10 cellular contexts compared by ENCODE assay signal in the genomic region with DNA sequence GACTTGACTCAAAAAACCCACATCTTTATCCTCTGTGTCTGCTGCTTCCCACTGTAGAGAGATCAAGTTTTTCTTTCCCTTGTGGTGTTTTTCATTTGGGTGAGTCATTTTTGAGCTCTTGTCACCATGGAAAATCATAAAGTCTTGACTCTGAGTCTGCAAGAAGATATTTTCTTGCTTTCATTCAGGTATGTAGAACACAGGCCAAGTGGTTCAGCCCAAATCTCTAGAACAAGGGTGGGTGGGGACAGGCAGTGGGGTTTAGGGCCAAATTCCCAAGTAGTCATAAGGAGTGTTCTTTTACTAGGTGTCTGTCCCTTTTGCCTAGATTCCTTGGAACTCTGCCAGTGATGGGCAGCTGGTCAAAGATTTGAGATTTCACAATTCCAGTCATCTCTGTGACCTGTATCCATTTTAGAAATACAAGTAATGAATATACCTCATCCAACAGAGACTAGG. TPM values are rescaled to one million over a fixed set of nuclear protein-coding genes. Genes with fewer than 3 reads are reported as not detected.
DNase-seq lines count a peak whose midpoint lies in the region; ATAC-seq and TF ChIP-seq lines count a peak whose summit lies in the region.
"Had no signal": no experiment of that assay in that cellular context is flagged by ENCODE, and none has a peak within 500 bp of the region (broad histone marks: within the 10 kb centered on the region; RNA-seq: fewer than 3 reads in every experiment).

No MANE protein-coding gene starts in this region.

- CTCF ChIA-PET in activated CD4-positive, alpha-beta memory T cell treated with anti-CD3 and anti-CD28 coated beads for 36 hours (lab: Charles Lee), result no interaction called here

- no peak for TF ChIP-seq EP300 in stomach (IDR thresholded peaks at IDR 0.05)

- no peaks in the 10 kb centered on the region for H3K27me3 ChIP-seq in stomach

- no peak overlapping the region for H3K4me3 ChIP-seq in stomach
- H3K4me3 ChIP-seq: GM12878 had no signal

- no peaks in the 10 kb centered on the region for H3K36me3 ChIP-seq in stomach

- no peak for ATAC-seq in HG02571 (IDR thresholded peaks at IDR 0.05; ENCODE audit: unreplicated experiment)
- ATAC-seq: GM12878 had no signal

- TF ChIP-seq POLR2A in stomach (IDR thresholded peaks at IDR 0.05), result no peak

- POLR2A ChIA-PET in activated CD4-positive, alpha-beta memory T cell treated with anti-CD3 and anti-CD28 coated beads for 36 hours (lab: Charles Lee), result no interaction called here

- peak; percentile 12 for DNase-seq in H4 (ENCODE audit: low spot score)
- peak; percentile 83 for DNase-seq in glomerular visceral epithelial cell (ENCODE audit: extremely low spot score)
- no peak for DNase-seq in stomach
- no peak for DNase-seq in activated CD4-positive, alpha-beta memory T cell treated with anti-CD3 and anti-CD28 coated beads for 36 hours
- DNase-seq in iPS-NIHi11 (ENCODE audit: low spot score), result no peak
- no peak for DNase-seq in amygdala (lab: John Stamatoyannopoulos, UW)
- DNase-seq: NCI-H146 had no signal

- intact Hi-C loops in stomach (cut with DNase I; ENCODE audit: low total_unique reads), result no loop called here
- intact Hi-C loops in activated CD4-positive, alpha-beta memory T cell treated with anti-CD3 and anti-CD28 coated beads for 36 hours (cut with micrococcal nuclease), result no loop called here

- H3K4me3 Mint-ChIP-seq in activated CD4-positive, alpha-beta memory T cell treated with anti-CD3 and anti-CD28 coated beads for 36 hours, result no peak overlapping the region

- H3K4me1 Mint-ChIP-seq in activated CD4-positive, alpha-beta memory T cell treated with anti-CD3 and anti-CD28 coated beads for 36 hours (ENCODE audit: low read depth), result no peaks in the 10 kb centered on the region

- no peaks in the 10 kb centered on the region for H3K36me3 Mint-ChIP-seq in activated CD4-positive, alpha-beta memory T cell treated with anti-CD3 and anti-CD28 coated beads for 36 hours

- no peak overlapping the region for H3K27ac Mint-ChIP-seq in activated CD4-positive, alpha-beta memory T cell treated with anti-CD3 and anti-CD28 coated beads for 36 hours

- peak overlapping the region; percentile 28; the same call in 1 of the 2 replicates for H3K27ac ChIP-seq in VCaP
- peak overlapping the region in 4 of 5 donors; percentile 4 to 35 (median 22) for H3K27ac ChIP-seq in stomach

- H3K27me3 Mint-ChIP-seq in activated CD4-positive, alpha-beta memory T cell treated with anti-CD3 and anti-CD28 coated beads for 36 hours, result peaks cover 14% of the 10 kb centered on the region

- no peaks in the 10 kb centered on the region for H3K9me3 ChIP-seq in stomach

- H3K4me1 ChIP-seq in stomach, result peaks cover 0 to 26% (median 7%) of the 10 kb centered on the region in 4 donors

- H3K9me3 Mint-ChIP-seq in activated CD4-positive, alpha-beta memory T cell treated with anti-CD3 and anti-CD28 coated beads for 36 hours, result no peaks in the 10 kb centered on the region

- TF ChIP-seq CTCF in VCaP (conservative IDR thresholded peaks at IDR 0.05) (no peak), stomach (IDR thresholded peaks at IDR 0.05) (no peak)

RNA-seq across cellular contexts. Expression of a gene that starts 21.5 kb away (rescaled TPM):
- 3.6 and 4.2 TPM in 2 replicates for total RNA-seq in H4 (2014; rRNA removed; shearing (Covaris generic))
- 10 to 100 TPM in 4 of 5 donors, 1 to 10 TPM in 1; 8.1 to 90.9 (median 30.1) TPM for total RNA-seq in stomach
- 1 to 10 TPM; 4.4 to 8.9 (median 5.4) TPM for polyA plus RNA-seq in stomach
- under 1 TPM; 0.31 to 0.38 TPM for total RNA-seq in activated CD4-positive, alpha-beta memory T cell treated with anti-CD3 and anti-CD28 coated beads for 36 hours

Comparison
In these comparisons a context has a peak if more than half of its experiments do, and no peak if none do; other contexts are left out.
1. DNase-seq: peak in H4 (single experiment) and glomerular visceral epithelial cell (single experiment); none in stomach (single experiment), activated CD4-positive, alpha-beta memory T cell treated with anti-CD3 and anti-CD28 coated beads for 36 hours (single experiment), iPS-NIHi11 (single experiment) and amygdala (0 of 56).